In the genomic region with DNA sequence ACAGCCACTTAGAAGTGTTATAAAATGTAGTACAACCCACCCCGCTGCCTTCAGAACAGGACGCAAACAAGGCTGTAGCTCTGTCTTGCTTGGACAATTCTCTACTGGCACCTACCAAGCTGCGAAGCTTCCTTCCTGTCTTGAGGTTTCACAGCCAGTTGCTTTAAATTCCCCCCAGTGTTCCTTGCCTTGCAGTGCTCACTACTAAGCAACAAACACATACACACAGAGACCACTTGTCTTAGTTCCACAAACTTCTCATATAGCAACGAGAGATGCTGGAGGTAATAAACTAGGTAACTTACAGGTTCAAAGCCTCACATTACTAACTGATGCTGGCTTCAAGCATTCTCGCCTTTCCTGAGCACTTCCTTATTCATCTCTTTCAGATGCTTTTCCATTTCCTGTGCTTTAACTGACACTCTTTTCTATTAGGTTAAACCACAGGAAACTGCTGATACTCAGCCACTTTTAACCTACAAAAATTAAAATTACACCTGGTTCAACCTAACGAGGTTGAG, we compare ENCODE assay signal across 1 cellular context.
TF ChIP-seq lines count a peak whose summit lies in the region.

No MANE protein-coding gene starts in this region.

TF ChIP-seq in WTC11, 78 proteins besides CTCF, POLR2A, EP300 and RAD21 (continued from another document):
- TF ChIP-seq, protein P1, sequence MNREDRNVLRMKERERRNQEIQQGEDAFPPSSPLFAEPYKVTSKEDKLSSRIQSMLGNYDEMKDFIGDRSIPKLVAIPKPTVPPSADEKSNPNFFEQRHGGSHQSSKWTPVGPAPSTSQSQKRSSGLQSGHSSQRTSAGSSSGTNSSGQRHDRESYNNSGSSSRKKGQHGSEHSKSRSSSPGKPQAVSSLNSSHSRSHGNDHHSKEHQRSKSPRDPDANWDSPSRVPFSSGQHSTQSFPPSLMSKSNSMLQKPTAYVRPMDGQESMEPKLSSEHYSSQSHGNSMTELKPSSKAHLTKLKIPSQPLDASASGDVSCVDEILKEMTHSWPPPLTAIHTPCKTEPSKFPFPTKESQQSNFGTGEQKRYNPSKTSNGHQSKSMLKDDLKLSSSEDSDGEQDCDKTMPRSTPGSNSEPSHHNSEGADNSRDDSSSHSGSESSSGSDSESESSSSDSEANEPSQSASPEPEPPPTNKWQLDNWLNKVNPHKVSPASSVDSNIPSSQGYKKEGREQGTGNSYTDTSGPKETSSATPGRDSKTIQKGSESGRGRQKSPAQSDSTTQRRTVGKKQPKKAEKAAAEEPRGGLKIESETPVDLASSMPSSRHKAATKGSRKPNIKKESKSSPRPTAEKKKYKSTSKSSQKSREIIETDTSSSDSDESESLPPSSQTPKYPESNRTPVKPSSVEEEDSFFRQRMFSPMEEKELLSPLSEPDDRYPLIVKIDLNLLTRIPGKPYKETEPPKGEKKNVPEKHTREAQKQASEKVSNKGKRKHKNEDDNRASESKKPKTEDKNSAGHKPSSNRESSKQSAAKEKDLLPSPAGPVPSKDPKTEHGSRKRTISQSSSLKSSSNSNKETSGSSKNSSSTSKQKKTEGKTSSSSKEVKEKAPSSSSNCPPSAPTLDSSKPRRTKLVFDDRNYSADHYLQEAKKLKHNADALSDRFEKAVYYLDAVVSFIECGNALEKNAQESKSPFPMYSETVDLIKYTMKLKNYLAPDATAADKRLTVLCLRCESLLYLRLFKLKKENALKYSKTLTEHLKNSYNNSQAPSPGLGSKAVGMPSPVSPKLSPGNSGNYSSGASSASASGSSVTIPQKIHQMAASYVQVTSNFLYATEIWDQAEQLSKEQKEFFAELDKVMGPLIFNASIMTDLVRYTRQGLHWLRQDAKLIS (CRISPR knock-in tag; IDR thresholded peaks at IDR 0.05; ENCODE audit: borderline replicate concordance), result no peak
- TF ChIP-seq ZNF317 (CRISPR knock-in tag; IDR thresholded peaks at IDR 0.05; ENCODE audit: borderline replicate concordance, low read depth) (no peak), PRDM15 (CRISPR knock-in tag; IDR thresholded peaks at IDR 0.05) (no peak), TEAD1 (CRISPR knock-in tag; IDR thresholded peaks at IDR 0.05) (no peak), ZNF671 (CRISPR knock-in tag; IDR thresholded peaks at IDR 0.05) (no peak)
- TF ChIP-seq, protein P2, sequence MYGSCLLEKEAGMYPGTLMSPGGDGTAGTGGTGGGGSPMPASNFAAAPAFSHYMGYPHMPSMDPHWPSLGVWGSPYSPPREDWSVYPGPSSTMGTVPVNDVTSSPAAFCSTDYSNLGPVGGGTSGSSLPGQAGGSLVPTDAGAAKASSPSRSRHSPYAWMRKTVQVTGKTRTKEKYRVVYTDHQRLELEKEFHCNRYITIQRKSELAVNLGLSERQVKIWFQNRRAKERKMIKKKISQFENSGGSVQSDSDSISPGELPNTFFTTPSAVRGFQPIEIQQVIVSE (CRISPR knock-in tag; IDR thresholded peaks at IDR 0.05; ENCODE audit: borderline replicate concordance), result no peak
